Comparison of ENCODE assay signal across 17 cellular contexts in the genomic region with DNA sequence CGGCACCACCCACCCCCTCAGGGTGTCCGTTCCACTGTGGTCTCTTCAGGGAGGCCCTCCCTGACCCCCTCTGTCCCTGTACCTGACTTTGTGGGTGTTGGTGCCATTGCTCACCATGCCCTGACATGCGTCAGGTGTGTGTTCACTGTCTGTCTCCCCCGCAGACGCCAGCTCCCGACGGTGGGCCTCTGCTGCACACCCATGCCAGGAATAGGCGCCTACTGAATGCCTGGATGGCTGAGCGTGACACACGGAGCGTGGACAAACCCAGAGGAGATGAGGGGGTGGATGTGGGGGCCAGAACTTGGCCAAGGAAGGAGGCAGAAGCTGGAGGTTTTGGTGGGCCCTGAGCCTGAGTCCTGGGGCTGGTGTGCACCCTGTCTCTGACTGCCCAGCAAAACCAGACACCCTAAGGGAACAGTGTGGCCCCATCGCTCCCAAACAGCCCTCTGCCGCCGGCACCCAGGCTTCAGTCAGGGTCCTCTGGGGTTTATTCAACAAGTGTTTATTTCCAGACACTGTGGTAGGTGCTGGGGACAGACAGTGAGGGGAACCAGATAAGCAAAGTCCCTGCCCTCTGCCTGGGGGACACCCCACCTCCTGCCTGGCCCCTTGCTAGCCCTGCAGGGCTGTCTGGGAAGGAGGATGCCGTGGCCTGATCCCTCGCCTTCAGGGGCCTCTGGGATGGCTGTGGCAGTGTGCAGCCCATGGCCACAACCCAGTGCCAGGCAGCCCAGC.
DNase-seq lines count a peak whose midpoint lies in the region; ATAC-seq and TF ChIP-seq lines count a peak whose summit lies in the region.
"Had no signal": no experiment of that assay in that cellular context is flagged by ENCODE, and none has a peak within 500 bp of the region (broad histone marks: within the 10 kb centered on the region; RNA-seq: fewer than 3 reads in every experiment).

No MANE protein-coding gene starts in this region.

- H3K23ac ChIP-seq in neuronal stem cell (ENCODE audit: low read depth, low read length, poor library complexity), result peak overlapping the region; percentile 67

- no peak overlapping the region for H2BK120ac ChIP-seq in neuronal stem cell (ENCODE audit: low read depth, low read length)

- WGBS in right cardiac atrium, result 79% methylated on average over 16 of the region's 16 CpGs
- WGBS in neuronal stem cell (ENCODE audit: extremely low coverage in 2 of 2, insufficient read length in 2 of 2, insufficient replicate concordance in 1 of 2), 2 donors, result no CpG with 5 or more reads among the region's 16 CpGs
- 86% methylated on average over 16 of the region's 16 CpGs for WGBS in smooth muscle cell (ENCODE audit: low lambda C conversion rate)

- H3K4me3 ChIP-seq in right cardiac atrium (ENCODE audit: low read length) (no peak overlapping the region), neuronal stem cell (ENCODE audit: low read length in 2 of 2) (no peak overlapping the region), smooth muscle cell (no peak overlapping the region)

- no peak overlapping the region for H4K8ac ChIP-seq in neuronal stem cell (ENCODE audit: low read depth, low read length)

- H4K91ac ChIP-seq in neuronal stem cell (ENCODE audit: low read depth, low read length, poor library complexity), result no peak overlapping the region

- H3K9ac ChIP-seq in neuronal stem cell (ENCODE audit: low read depth, low read length, poor library complexity) (peak overlapping the region; percentile 50), smooth muscle cell (ENCODE audit: low read depth) (no peak overlapping the region)

- no peak overlapping the region for H2BK5ac ChIP-seq in neuronal stem cell (ENCODE audit: low read length)

- H3K14ac ChIP-seq in neuronal stem cell (ENCODE audit: low read length), result peak overlapping the region; percentile 44

- H2AK5ac ChIP-seq in neuronal stem cell (ENCODE audit: low read depth, low read length), result peak overlapping the region; percentile 3

- H3K4me2 ChIP-seq in neuronal stem cell (ENCODE audit: insufficient read depth, low read length, poor library complexity, severe bottlenecking) (no peak overlapping the region), smooth muscle cell (no peak overlapping the region)

- H3K9me3 ChIP-seq in right cardiac atrium (ENCODE audit: control insufficient read depth, low read length) (no peaks in the 10 kb centered on the region), neuronal stem cell (replicated peaks in 1 of 2; ENCODE audit: control insufficient read depth in 2 of 2, insufficient read depth in 1 of 2, low read depth in 1 of 2, low read length in 2 of 2) (peaks cover 0 to 2% of the 10 kb centered on the region in 2 donors), smooth muscle cell (replicated peaks; ENCODE audit: low read depth) (no peaks in the 10 kb centered on the region)

- intact Hi-C loops in right cardiac atrium (cut with DNase I) (no loop called here), left cardiac atrium (cut with DNase I) (no loop called here)

- H3K27ac ChIP-seq in right cardiac atrium (ENCODE audit: low read length) (no peak overlapping the region), cingulate gyrus (ENCODE audit: low read depth, low read length) (peak overlapping the region; percentile 75), neuronal stem cell (replicated peaks; ENCODE audit: low read length) (no peak overlapping the region), temporal lobe (ENCODE audit: low read depth, low read length) (peak overlapping the region; percentile 28), smooth muscle cell (ENCODE audit: low read depth) (no peak overlapping the region)
- H3K27ac ChIP-seq: C4-2B, HL-60 had no signal

- no peaks in the 10 kb centered on the region for H3K27me3 ChIP-seq in right cardiac atrium (ENCODE audit: control insufficient read depth, insufficient read depth)
- H3K27me3 ChIP-seq in neuronal stem cell (ENCODE audit: control insufficient read depth in 3 of 3, insufficient read depth in 3 of 3, low read depth in 1 of 3, low read length in 3 of 3), result peaks cover 0 to 39% (median 4%) of the 10 kb centered on the region in 3 experiments
- no peaks in the 10 kb centered on the region for H3K27me3 ChIP-seq in smooth muscle cell (ENCODE audit: low read depth)

- peak overlapping the region; percentile 72 for H3K18ac ChIP-seq in neuronal stem cell (ENCODE audit: low read length)

- H2BK15ac ChIP-seq in neuronal stem cell (ENCODE audit: low read length), result no peak overlapping the region

- H2BK12ac ChIP-seq in neuronal stem cell (ENCODE audit: low read length), result no peak overlapping the region

- H3K4me1 ChIP-seq in right cardiac atrium (ENCODE audit: control insufficient read depth, insufficient read depth, low read length), result no peaks in the 10 kb centered on the region
- H3K4me1 ChIP-seq in neuronal stem cell (ENCODE audit: control insufficient read depth in 2 of 2, insufficient read depth in 1 of 2, low read depth in 1 of 2, low read length in 2 of 2), result no peaks in the 10 kb centered on the region
- no peaks in the 10 kb centered on the region for H3K4me1 ChIP-seq in smooth muscle cell (ENCODE audit: low read depth)

- no peaks in the 10 kb centered on the region for H3K79me2 ChIP-seq in smooth muscle cell (ENCODE audit: low read depth)

- peaks cover 2% of the 10 kb centered on the region for H3K79me1 ChIP-seq in neuronal stem cell (ENCODE audit: low read depth, low read length)

- DNase-seq in right cardiac atrium (peak in 2 of 3 donors; percentile 21 to 31), left cardiac atrium (no peak), neuronal stem cell (ENCODE audit: low spot score) (no peak), smooth muscle cell (lab: John Stamatoyannopoulos, UW; ENCODE audit: unreplicated experiment) (no peak)
- DNase-seq: ACHN; CD8-positive, alpha-beta T cell; COR-L47; DMS153; DMS79 treated with DMSO at 0.1 percent for 48 hours; EL; HCEC 1CT had no signal

- ATAC-seq in right cardiac atrium (no peak), left cardiac atrium (no peak), esophagus mucosa (no peak), GM18867 (IDR thresholded peaks at IDR 0.05; ENCODE audit: unreplicated experiment) (no peak)
- ATAC-seq: CD8-positive, alpha-beta T cell had no signal

- H4K20me1 ChIP-seq in smooth muscle cell (ENCODE audit: low read depth), result no peaks in the 10 kb centered on the region

- H3K36me3 ChIP-seq in neuronal stem cell (replicated peaks in 1 of 2; ENCODE audit: control insufficient read depth in 2 of 2, insufficient read depth in 2 of 2, low read length in 2 of 2), result no peaks in the 10 kb centered on the region
- no peaks in the 10 kb centered on the region for H3K36me3 ChIP-seq in smooth muscle cell (ENCODE audit: low read depth)

- no peak for TF ChIP-seq CTCF in smooth muscle cell (IDR thresholded peaks at IDR 0.05; ENCODE audit: borderline replicate concordance, insufficient read depth, poor library complexity, severe bottlenecking)

- H3K4ac ChIP-seq in neuronal stem cell (ENCODE audit: low read length), result peak overlapping the region; percentile 85

- no peaks in the 10 kb centered on the region for H3F3A ChIP-seq in smooth muscle cell (ENCODE audit: low read depth)

- H2AFZ ChIP-seq in neuronal stem cell (ENCODE audit: low read length) (no peak overlapping the region), smooth muscle cell (ENCODE audit: low read depth) (no peak overlapping the region)

Comparison
In these comparisons a context has a peak if more than half of its experiments do, and no peak if none do; other contexts are left out.
1. DNase-seq: peak in right cardiac atrium (2 of 3); none in left cardiac atrium (single experiment), neuronal stem cell (single experiment) and smooth muscle cell (single experiment).
2. H3K27ac ChIP-seq: peak in cingulate gyrus (single experiment) and temporal lobe (single experiment); none in right cardiac atrium (single experiment), neuronal stem cell (single experiment) and smooth muscle cell (single experiment).